1 cellular context compared by ENCODE assay signal in the genomic region with DNA sequence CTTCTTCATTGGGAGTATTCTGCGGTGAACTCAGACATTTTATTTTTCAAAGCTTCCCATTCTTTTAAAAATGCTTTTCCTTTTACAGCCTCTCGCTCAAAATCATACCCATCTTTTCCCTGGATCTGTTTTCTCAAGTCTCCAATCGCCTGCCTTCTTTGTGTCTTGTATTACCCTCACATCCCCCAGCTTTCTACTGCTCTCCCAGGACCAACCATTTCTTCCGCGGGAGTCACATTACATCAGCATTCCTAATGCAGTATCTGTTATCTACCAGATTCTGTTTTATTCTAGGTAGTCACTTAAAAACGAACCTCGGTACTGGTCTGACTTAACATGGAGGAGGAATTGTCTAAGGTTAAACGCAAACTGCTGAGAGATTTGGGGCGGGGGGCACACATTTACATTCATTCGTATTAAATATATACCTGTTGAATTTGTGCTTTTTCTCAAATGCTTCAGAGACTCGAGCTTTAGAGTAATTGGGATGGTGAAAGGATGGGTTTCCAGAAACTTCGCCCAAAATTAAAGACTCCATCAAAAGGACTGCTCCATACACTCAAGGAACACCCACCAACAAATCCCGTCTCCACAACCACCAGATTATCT.
TF ChIP-seq lines count a peak whose summit lies in the region.

No MANE protein-coding gene starts in this region.

TF ChIP-seq in IMR-90, 13 proteins besides CTCF, POLR2A, EP300 and RAD21:
- TF ChIP-seq CEBPB (IDR thresholded peaks at IDR 0.05; ENCODE audit: low read depth, low read length): peak; percentile 42; the same call in 1 of the 2 replicates
- TF ChIP-seq BHLHE40 (IDR thresholded peaks at IDR 0.05; ENCODE audit: low read depth, low read length): no peak
TF ChIP-seq in IMR-90: peak in this region for 1.
